12 cellular contexts compared by ENCODE assay signal in the genomic region with DNA sequence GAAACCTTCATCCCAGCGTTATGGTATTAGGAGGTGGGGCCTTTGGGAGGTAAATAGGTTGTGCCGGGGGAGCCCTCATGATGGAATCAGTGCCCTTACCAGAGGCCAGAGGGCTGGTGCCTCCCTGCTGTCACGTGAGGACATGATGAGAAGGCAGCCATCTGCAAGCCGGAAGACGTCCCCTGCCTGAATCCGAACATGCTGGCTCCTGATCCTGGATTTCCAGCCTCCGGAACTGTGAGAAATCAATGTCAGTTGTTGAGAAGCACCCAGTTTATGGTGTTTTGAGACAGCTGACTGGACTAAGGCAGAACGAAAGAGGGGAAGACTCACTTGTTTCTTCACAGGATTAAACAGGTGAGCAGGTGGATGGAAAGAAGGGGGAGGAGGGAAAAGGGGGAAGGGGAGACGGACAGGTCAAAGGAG. TPM values are rescaled to one million over a fixed set of nuclear protein-coding genes. Genes with fewer than 3 reads are reported as not detected.
DNase-seq lines count a peak whose midpoint lies in the region; ATAC-seq lines count a peak whose summit lies in the region.
"Had no signal": no experiment of that assay in that cellular context is flagged by ENCODE, and none has a peak within 500 bp of the region (broad histone marks: within the 10 kb centered on the region; RNA-seq: fewer than 3 reads in every experiment).

No MANE protein-coding gene starts in this region.

- peaks cover 10% of the 10 kb centered on the region for H3K36me3 Mint-ChIP-seq in effector memory CD8-positive, alpha-beta T cell (ENCODE audit: insufficient read depth)
- H3K36me3 Mint-ChIP-seq: naive thymus-derived CD4-positive, alpha-beta T cell had no signal

- H3K27me3 Mint-ChIP-seq in effector memory CD8-positive, alpha-beta T cell = no peaks in the 10 kb centered on the region
- H3K27me3 Mint-ChIP-seq: activated T-cell treated with anti-CD3 and anti-CD28 coated beads, Interleukin-2, amount 50 U/mL, for 24 hours had no signal

- no peaks in the 10 kb centered on the region for H3K9me3 Mint-ChIP-seq in effector memory CD8-positive, alpha-beta T cell
- H3K9me3 Mint-ChIP-seq: activated T-cell treated with anti-CD3 and anti-CD28 coated beads, Interleukin-2, amount 50 U/mL, for 24 hours had no signal

- no peaks in the 10 kb centered on the region for H3K79me1 ChIP-seq in neuronal stem cell (ENCODE audit: low read depth, low read length)

- peak overlapping the region; percentile 78 to 81 for H3K4me3 Mint-ChIP-seq in effector memory CD8-positive, alpha-beta T cell

- no peak overlapping the region for H2BK15ac ChIP-seq in neuronal stem cell (ENCODE audit: low read length)

- H2AK5ac ChIP-seq in neuronal stem cell (ENCODE audit: low read depth, low read length) = no peak overlapping the region

- H3K27ac Mint-ChIP-seq in effector memory CD8-positive, alpha-beta T cell = peak overlapping the region; percentile 88 to 93

- peaks cover 30 to 39% of the 10 kb centered on the region in 2 donors for H3K4me1 Mint-ChIP-seq in effector memory CD8-positive, alpha-beta T cell (ENCODE audit: low read depth in 2 of 2)

- H4K91ac ChIP-seq in neuronal stem cell (ENCODE audit: low read depth, low read length, poor library complexity) = no peak overlapping the region

- H3K14ac ChIP-seq in neuronal stem cell (ENCODE audit: low read length) = no peak overlapping the region

- no peak overlapping the region for H3K18ac ChIP-seq in neuronal stem cell (ENCODE audit: low read length)

- no peak overlapping the region for H4K8ac ChIP-seq in neuronal stem cell (ENCODE audit: low read depth, low read length)

- no peak overlapping the region for H2BK12ac ChIP-seq in neuronal stem cell (ENCODE audit: low read length)

- no peak overlapping the region for H2BK5ac ChIP-seq in neuronal stem cell (ENCODE audit: low read length)

- DNase-seq in ELF-1 (ENCODE audit: low read depth, low spot score) = peak; percentile 39
- DNase-seq in NCI-H510A (lab: John Stamatoyannopoulos, UW) = peak; percentile 86
- no peak for DNase-seq in effector memory CD8-positive, alpha-beta T cell
- DNase-seq in neuronal stem cell (ENCODE audit: low spot score) = no peak
- DNase-seq in posterior vena cava (ENCODE audit: low spot score) = no peak
- DNase-seq in midbrain (lab: John Stamatoyannopoulos, UW) = no peak
- DNase-seq: activated T-cell treated with anti-CD3 and anti-CD28 coated beads, Interleukin-2, amount 50 U/mL, for 24 hours; brain microvascular endothelial cell; COR-L47; MG63; naive thymus-derived CD4-positive, alpha-beta T cell had no signal

- no peak overlapping the region for H3K4me3 ChIP-seq in neuronal stem cell (ENCODE audit: low read length in 2 of 2)
- H3K4me3 ChIP-seq: MG63 had no signal

- WGBS in neuronal stem cell (ENCODE audit: extremely low coverage in 2 of 2, insufficient read length in 2 of 2, insufficient replicate concordance in 1 of 2), 2 donors = no CpG with 5 or more reads among the region's 9 CpGs

- H2BK120ac ChIP-seq in neuronal stem cell (ENCODE audit: low read depth, low read length) = no peak overlapping the region

- H3K4me2 ChIP-seq in neuronal stem cell (ENCODE audit: insufficient read depth, low read length, poor library complexity, severe bottlenecking) = no peak overlapping the region

- H3K23ac ChIP-seq in neuronal stem cell (ENCODE audit: low read depth, low read length, poor library complexity) = no peak overlapping the region

- H3K4ac ChIP-seq in neuronal stem cell (ENCODE audit: low read length) = no peak overlapping the region

- ATAC-seq in effector memory CD8-positive, alpha-beta T cell (replicated peaks) = no peak
- ATAC-seq in HG03095 (IDR thresholded peaks at IDR 0.05; ENCODE audit: unreplicated experiment) = no peak

- peaks cover 0 to 1% of the 10 kb centered on the region in 2 donors for H3K9me3 ChIP-seq in neuronal stem cell (replicated peaks in 1 of 2; ENCODE audit: control insufficient read depth in 2 of 2, insufficient read depth in 1 of 2, low read depth in 1 of 2, low read length in 2 of 2)
- H3K9me3 ChIP-seq: MG63 had no signal

- no peaks in the 10 kb centered on the region for H3K36me3 ChIP-seq in neuronal stem cell (replicated peaks in 1 of 2; ENCODE audit: control insufficient read depth in 2 of 2, insufficient read depth in 2 of 2, low read length in 2 of 2)
- H3K36me3 ChIP-seq: brain microvascular endothelial cell, MG63 had no signal

- H3K9ac ChIP-seq in neuronal stem cell (ENCODE audit: low read depth, low read length, poor library complexity) = no peak overlapping the region

- intact Hi-C loops in posterior vena cava (cut with DNase I) = no loop called here

- no peak overlapping the region for H3K27ac ChIP-seq in neuronal stem cell (replicated peaks; ENCODE audit: low read length)
- H3K27ac ChIP-seq: brain microvascular endothelial cell had no signal

- H2AFZ ChIP-seq in neuronal stem cell (ENCODE audit: low read length) = peak overlapping the region; percentile 90

- peaks cover 13 to 23% of the 10 kb centered on the region in 2 donors for H3K4me1 ChIP-seq in neuronal stem cell (ENCODE audit: control insufficient read depth in 2 of 2, insufficient read depth in 1 of 2, low read depth in 1 of 2, low read length in 2 of 2)

- peaks cover 0 to 6% (median 0%) of the 10 kb centered on the region in 3 experiments for H3K27me3 ChIP-seq in neuronal stem cell (ENCODE audit: control insufficient read depth in 3 of 3, insufficient read depth in 3 of 3, low read depth in 1 of 3, low read length in 3 of 3)
- H3K27me3 ChIP-seq: brain microvascular endothelial cell, MG63 had no signal

RNA-seq across cellular contexts. Expression of a gene that starts 13.0 kb away (rescaled TPM):
- polyA plus RNA-seq in neuronal stem cell (2013, experiment 1 of 2) = 3.0 TPM
- 2.9 TPM for polyA plus RNA-seq in neuronal stem cell (2013, experiment 2 of 2)
- total RNA-seq in posterior vena cava = 10 to 100 TPM; 25.0 to 55.4 TPM

RNA-seq across cellular contexts. Expression of a gene that starts 49.9 kb away (rescaled TPM):
- 0.26 TPM for polyA plus RNA-seq in neuronal stem cell (2013, experiment 1 of 2)
- 0.24 TPM for polyA plus RNA-seq in neuronal stem cell (2013, experiment 2 of 2)
- 1 to 10 TPM; 3.0 to 9.1 TPM for total RNA-seq in posterior vena cava
- polyA plus RNA-seq: naive thymus-derived CD4-positive, alpha-beta T cell had no signal

Comparison
In these comparisons a context has a peak if more than half of its experiments do, and no peak if none do; other contexts are left out.
1. DNase-seq: peak in ELF-1 (single experiment) and NCI-H510A (single experiment); none in effector memory CD8-positive, alpha-beta T cell (0 of 3), neuronal stem cell (single experiment), posterior vena cava (single experiment) and midbrain (single experiment).